In genomic region chr1:64892576-64893573, GRCh38 we compare ENCODE assay signal across 10 cellular contexts.
A peak's percentile ranks its signal among the peaks of the same experiment; 100 is the strongest.
DNase-seq lines count a peak whose midpoint lies in the region; ATAC-seq, FAIRE-seq and TF ChIP-seq lines count a peak whose summit lies in the region.
"Had no signal": no experiment of that assay in that cellular context is flagged by ENCODE, and none has a peak within 500 bp of the region (broad histone marks: within the 10 kb centered on the region; RNA-seq: fewer than 3 reads in every experiment).

No MANE protein-coding gene starts in this region.

- TF ChIP-seq RAD21 in IMR-90 (IDR thresholded peaks at IDR 0.05; ENCODE audit: low read length), result no peak

- H3K4ac ChIP-seq in IMR-90 (ENCODE audit: low read depth, low read length), result no peak overlapping the region

- no CpG with 5 or more reads among the region's 5 CpGs for WGBS in IMR-90 (ENCODE audit: extremely low coverage in 2 of 2, insufficient read length in 1 of 2), 2 experiments

- no peak overlapping the region for H3K9ac ChIP-seq in IMR-90 (ENCODE audit: low read depth, low read length)

- no peaks in the 10 kb centered on the region for H3K9me3 Mint-ChIP-seq in effector memory CD8-positive, alpha-beta T cell
- H3K9me3 Mint-ChIP-seq in osteocyte (ENCODE audit: unreplicated experiment), result no peaks in the 10 kb centered on the region
- H3K9me3 Mint-ChIP-seq: HFFc6 had no signal

- H3K27ac Mint-ChIP-seq in effector memory CD8-positive, alpha-beta T cell, result peak overlapping the region; percentile 68 to 91
- H3K27ac Mint-ChIP-seq in osteocyte (ENCODE audit: unreplicated experiment), result peak overlapping the region; percentile 6
- H3K27ac Mint-ChIP-seq: HFFc6 had no signal

- no peak overlapping the region for H2BK5ac ChIP-seq in IMR-90 (ENCODE audit: low read depth, low read length, poor library complexity, severe bottlenecking)

- peak; percentile 24 for DNase-seq in GM10266 (ENCODE audit: extremely low spot score)
- peak; percentile 23 for DNase-seq in IMR-90
- DNase-seq in effector memory CD8-positive, alpha-beta T cell, result no peak
- DNase-seq in osteocyte (ENCODE audit: extremely low spot score, unreplicated experiment), result no peak
- DNase-seq in uterus, result no peak
- DNase-seq in urothelium cell line (ENCODE audit: low spot score), result no peak
- DNase-seq in T1000 (lab: John Stamatoyannopoulos, UW), result no peak
- DNase-seq: HFFc6, NCI-H2227 treated with DMSO at 0.1 percent for 48 hours had no signal

- CTCF ChIA-PET in IMR-90 (lab: Yijun Ruan, JAX), result no interaction called here

- in situ Hi-C loops in IMR-90 (cut with MboI; ENCODE audit: low sequenced_read_pairs), result no loop called here

- no peak overlapping the region for H2AK5ac ChIP-seq in IMR-90 (ENCODE audit: low read depth, low read length)

- peak overlapping the region; percentile 61 to 79 for H3K4me3 Mint-ChIP-seq in effector memory CD8-positive, alpha-beta T cell
- no peak overlapping the region for H3K4me3 Mint-ChIP-seq in osteocyte (ENCODE audit: unreplicated experiment)
- H3K4me3 Mint-ChIP-seq: HFFc6 had no signal

- no peak for FAIRE-seq in urothelium cell line (lab: Jason Lieb, UNC)
- FAIRE-seq: islet of Langerhans had no signal

- no peaks in the 10 kb centered on the region for H3K27me3 Mint-ChIP-seq in effector memory CD8-positive, alpha-beta T cell
- no peaks in the 10 kb centered on the region for H3K27me3 Mint-ChIP-seq in osteocyte (ENCODE audit: unreplicated experiment)

- no peak overlapping the region for H3K18ac ChIP-seq in IMR-90 (ENCODE audit: low read depth, low read length)

- H4K5ac ChIP-seq in IMR-90 (ENCODE audit: low read depth, low read length), result no peak overlapping the region

- no peak overlapping the region for H4K8ac ChIP-seq in IMR-90 (ENCODE audit: low read depth in 2 of 2, low read length in 2 of 2)

- no peak overlapping the region for H2AFZ ChIP-seq in IMR-90 (replicated peaks; ENCODE audit: low read length, poor library complexity)

- no peak overlapping the region for H2AK9ac ChIP-seq in IMR-90 (replicated peaks; ENCODE audit: low read depth, low read length, poor library complexity)

- no peak overlapping the region for H3K4me3 ChIP-seq in IMR-90 (ENCODE audit: insufficient read depth, low read depth, low read length)
- H3K4me3 ChIP-seq in uterus, result no peak overlapping the region

- peaks cover 25% of the 10 kb centered on the region for H3K36me3 Mint-ChIP-seq in effector memory CD8-positive, alpha-beta T cell (ENCODE audit: insufficient read depth)
- H3K36me3 Mint-ChIP-seq in osteocyte (ENCODE audit: unreplicated experiment), result no peaks in the 10 kb centered on the region

- peaks cover 42 to 76% of the 10 kb centered on the region in 2 experiments for H3K79me1 ChIP-seq in IMR-90 (ENCODE audit: low read depth in 1 of 2, low read length in 2 of 2)

- TF ChIP-seq CTCF in GM10266 (IDR thresholded peaks at IDR 0.05; ENCODE audit: control insufficient read depth, insufficient read depth, low read depth, missing control alignments), result no peak
- no peak for TF ChIP-seq CTCF in IMR-90 (conservative IDR thresholded peaks at IDR 0.05; ENCODE audit: low read depth, low read length)
- no peak for TF ChIP-seq CTCF in osteocyte (IDR thresholded peaks at IDR 0.05)
- no peak for TF ChIP-seq CTCF in uterus (IDR thresholded peaks at IDR 0.05)

- no peak for ATAC-seq in IMR-90 (ENCODE audit: low read depth)
- peak; percentile 31 for ATAC-seq in effector memory CD8-positive, alpha-beta T cell (replicated peaks)

- peaks cover 70% of the 10 kb centered on the region for H4K20me1 ChIP-seq in IMR-90 (ENCODE audit: insufficient read depth, low read length)

- H4K91ac ChIP-seq in IMR-90 (ENCODE audit: insufficient read depth, low read depth, low read length), result no peak overlapping the region

- peaks cover 78 to 93% of the 10 kb centered on the region in 2 donors for H3K4me1 Mint-ChIP-seq in effector memory CD8-positive, alpha-beta T cell (ENCODE audit: low read depth in 2 of 2)
- H3K4me1 Mint-ChIP-seq in osteocyte (ENCODE audit: unreplicated experiment), result peaks cover 64% of the 10 kb centered on the region

- dilution Hi-C loops in IMR-90 (cut with HindIII; ENCODE audit: low sequenced_read_pairs, unreplicated experiment), result no loop called here

- H3K9me1 ChIP-seq in IMR-90 (ENCODE audit: insufficient read depth, low read length), result peaks cover 21% of the 10 kb centered on the region

- H3K4me2 ChIP-seq in IMR-90 (ENCODE audit: low read depth, low read length), result no peak overlapping the region

- POLR2A ChIA-PET in IMR-90 (lab: Charles Lee; ENCODE audit: unreplicated experiment), result no interaction called here

- H3K14ac ChIP-seq in IMR-90 (replicated peaks; ENCODE audit: low read depth, low read length), result no peak overlapping the region

- H3K4me1 ChIP-seq in IMR-90 (ENCODE audit: control insufficient read depth, insufficient read depth, low read length) (peaks cover 13% of the 10 kb centered on the region), uterus (peaks cover 3 to 4% of the 10 kb centered on the region in 2 donors)

- H3K23ac ChIP-seq in IMR-90 (ENCODE audit: low read depth, low read length), result no peak overlapping the region

- TF ChIP-seq POLR2A in IMR-90 (IDR thresholded peaks at IDR 0.05; ENCODE audit: low read depth, low read length), result no peak
- no peak for TF ChIP-seq POLR2A in uterus (IDR thresholded peaks at IDR 0.05)

- H3K56ac ChIP-seq in IMR-90 (ENCODE audit: extremely low read depth, insufficient read depth, low read length), result no peak overlapping the region

- H3K27me3 ChIP-seq in IMR-90 (ENCODE audit: control insufficient read depth, insufficient read depth, low read length) (no peaks in the 10 kb centered on the region), uterus (no peaks in the 10 kb centered on the region)

- H2BK15ac ChIP-seq in IMR-90 (ENCODE audit: low read depth, low read length), result no peak overlapping the region

- H3K36me3 ChIP-seq in IMR-90 (ENCODE audit: control insufficient read depth, insufficient read depth, low read length) (no peaks in the 10 kb centered on the region), uterus (no peaks in the 10 kb centered on the region)

- intact Hi-C loops in IMR-90 (cut with micrococcal nuclease) (no loop called here), uterus (cut with DNase I; ENCODE audit: low total_unique reads) (no loop called here)

- no TSS peak for BruUV-seq in IMR-90 (replicated peaks; lab: Mats Ljungman, UMichigan)

- no peak overlapping the region for H2BK20ac ChIP-seq in IMR-90 (ENCODE audit: low read depth, low read length)

- H3K9me3 ChIP-seq in IMR-90 (ENCODE audit: control insufficient read depth, insufficient read depth, low read length), result no peaks in the 10 kb centered on the region
- no peaks in the 10 kb centered on the region for H3K9me3 ChIP-seq in uterus

- no peak overlapping the region for H2BK120ac ChIP-seq in IMR-90 (ENCODE audit: low read depth, low read length)

- no peak overlapping the region for H3K27ac ChIP-seq in IMR-90 (ENCODE audit: insufficient read depth, low read length)
- H3K27ac ChIP-seq in uterus, result peak overlapping the region in 1 of 2 donors; percentile 32

TF ChIP-seq in IMR-90, 13 proteins besides CTCF, POLR2A, EP300 and RAD21:
- TF ChIP-seq USF2 (IDR thresholded peaks at IDR 0.05; ENCODE audit: low read depth, low read length), result no peak
- no peak for TF ChIP-seq NFE2L2 (IDR thresholded peaks at IDR 0.05; ENCODE audit: low read depth, low read length)
- no peak for TF ChIP-seq RFX5 (IDR thresholded peaks at IDR 0.05; ENCODE audit: low read depth, low read length)
- no peak for TF ChIP-seq FOS (IDR thresholded peaks at IDR 0.05; ENCODE audit: low read depth, low read length)
- no peak for TF ChIP-seq MAZ (IDR thresholded peaks at IDR 0.05; ENCODE audit: borderline replicate concordance, low read depth, low read length)
- no peak for TF ChIP-seq MAFK (IDR thresholded peaks at IDR 0.05; ENCODE audit: low read depth, low read length)
- TF ChIP-seq BHLHE40 (IDR thresholded peaks at IDR 0.05; ENCODE audit: low read depth, low read length), result no peak
- no peak for TF ChIP-seq CHD1 (IDR thresholded peaks at IDR 0.05; ENCODE audit: low read depth, low read length)
- no peak for TF ChIP-seq SMC3 (IDR thresholded peaks at IDR 0.05; ENCODE audit: low read depth, low read length)

Comparison
In these comparisons a context has a peak if more than half of its experiments do, and no peak if none do; other contexts are left out.
1. DNase-seq: peak in GM10266 (single experiment) and IMR-90 (single experiment); none in effector memory CD8-positive, alpha-beta T cell (0 of 3), osteocyte (single experiment), uterus (0 of 2), urothelium cell line (single experiment) and T1000 (single experiment).